ENCODE assay signal across 19 cellular contexts in genomic region chr7:17580141-17580540, GRCh38.
DNase-seq lines count a peak whose midpoint lies in the region; ATAC-seq, FAIRE-seq and TF ChIP-seq lines count a peak whose summit lies in the region.
"Had no signal": no experiment of that assay in that cellular context is flagged by ENCODE, and none has a peak within 500 bp of the region (broad histone marks: within the 10 kb centered on the region; RNA-seq: fewer than 3 reads in every experiment).

No MANE protein-coding gene starts in this region.

- no peak overlapping the region for H3K4me3 Mint-ChIP-seq in activated CD8-positive, alpha-beta memory T cell treated with anti-CD3 and anti-CD28 coated beads, Interleukin-2, amount 10 ng/mL, durations not matched to agents 7 days and 5 days

- FAIRE-seq in keratinocyte (lab: Jason Lieb, UNC) (peak; percentile 34), small intestine (lab: Jason Lieb, UNC) (no peak)
- FAIRE-seq: GM19239 had no signal

- H3K27ac ChIP-seq in mammary epithelial cell (ENCODE audit: insufficient read depth, low read depth, low read length): peak overlapping the region; percentile 6
- H3K27ac ChIP-seq in keratinocyte (ENCODE audit: control insufficient read depth, insufficient read depth, low read length): no peak overlapping the region
- no peak overlapping the region for H3K27ac ChIP-seq in small intestine (ENCODE audit: low read depth in 1 of 2, low read length in 1 of 2)
- H3K27ac ChIP-seq in lower lobe of right lung: no peak overlapping the region
- H3K27ac ChIP-seq: BLaER1, colonic mucosa, KMS-11, psoas muscle had no signal

- H3K4me1 Mint-ChIP-seq in activated CD8-positive, alpha-beta memory T cell treated with anti-CD3 and anti-CD28 coated beads, Interleukin-2, amount 10 ng/mL, durations not matched to agents 7 days and 5 days: no peaks in the 10 kb centered on the region

- TF ChIP-seq CTCF in AG04449 (IDR thresholded peaks at IDR 0.05; ENCODE audit: insufficient read depth, low read length, missing control alignments) (no peak), HFF-Myc (IDR thresholded peaks at IDR 0.05; ENCODE audit: low read depth, low read length, missing control alignments) (no peak), mammary epithelial cell (conservative IDR thresholded peaks at IDR 0.05 in 1 of 2, IDR thresholded peaks at IDR 0.05 in 1 of 2; ENCODE audit: extremely low read depth in 1 of 2, insufficient read depth in 1 of 2, low read depth in 1 of 2, low read length in 2 of 2) (no peak), keratinocyte (optimal IDR thresholded peaks at IDR 0.05 in 1 of 3, IDR thresholded peaks at IDR 0.05 in 1 of 3, conservative IDR thresholded peaks at IDR 0.05 in 1 of 3; ENCODE audit: extremely low read depth in 1 of 3, insufficient read depth in 2 of 3, low read length in 3 of 3) (no peak), lower lobe of right lung (IDR thresholded peaks at IDR 0.05) (no peak)

- no peaks in the 10 kb centered on the region for H3K36me3 Mint-ChIP-seq in activated CD8-positive, alpha-beta memory T cell treated with anti-CD3 and anti-CD28 coated beads, Interleukin-2, amount 10 ng/mL, durations not matched to agents 7 days and 5 days

- H3K79me2 ChIP-seq in mammary epithelial cell (ENCODE audit: insufficient read depth, low read length): no peaks in the 10 kb centered on the region
- no peaks in the 10 kb centered on the region for H3K79me2 ChIP-seq in keratinocyte (ENCODE audit: control insufficient read depth, insufficient read depth, low read length)

- ATAC-seq in HG03139 (IDR thresholded peaks at IDR 0.05; ENCODE audit: unreplicated experiment): no peak
- ATAC-seq in activated CD8-positive, alpha-beta memory T cell treated with anti-CD3 and anti-CD28 coated beads, Interleukin-2, amount 10 ng/mL, durations not matched to agents 7 days and 5 days: no peak
- ATAC-seq in lower lobe of right lung: no peak
- ATAC-seq: activated naive CD4-positive, alpha-beta T cell treated with anti-CD3 and anti-CD28 coated beads, Interleukin-2, amount 50 U/mL, for 72 hours; psoas muscle had no signal

- 3% methylated on average over 3 of the region's 3 CpGs for WGBS in mammary epithelial cell (ENCODE audit: low coverage, missing lambda C conversion rate)
- 79 to 99% (median 88%) methylated on average over 3 of the region's 3 CpGs for WGBS in small intestine, 3 donors

- H3K4me1 ChIP-seq in mammary epithelial cell (ENCODE audit: insufficient read depth, low read length) (peaks cover 15% of the 10 kb centered on the region), keratinocyte (ENCODE audit: control insufficient read depth, extremely low read depth, insufficient read depth, low read length) (peaks cover 22% of the 10 kb centered on the region), small intestine (ENCODE audit: control insufficient read depth in 2 of 2, insufficient read depth in 1 of 2, low read depth in 1 of 2, low read length in 1 of 2) (no peaks in the 10 kb centered on the region), lower lobe of right lung (no peaks in the 10 kb centered on the region)
- H3K4me1 ChIP-seq: colonic mucosa, psoas muscle, uterus had no signal

- no peaks in the 10 kb centered on the region for H3K27me3 ChIP-seq in mammary epithelial cell (ENCODE audit: insufficient read depth, low read length)
- no peaks in the 10 kb centered on the region for H3K27me3 ChIP-seq in keratinocyte (ENCODE audit: control insufficient read depth, extremely low read depth, insufficient read depth, low read length)
- H3K27me3 ChIP-seq in small intestine (ENCODE audit: control insufficient read depth in 2 of 2, insufficient read depth in 2 of 2, low read length in 2 of 2): no peaks in the 10 kb centered on the region
- H3K27me3 ChIP-seq in lower lobe of right lung (ENCODE audit: low read depth): no peaks in the 10 kb centered on the region
- H3K27me3 ChIP-seq: BLaER1, colonic mucosa, uterus had no signal

- H3K9me3 ChIP-seq in mammary epithelial cell (replicated peaks; ENCODE audit: insufficient read depth, low read length) (no peaks in the 10 kb centered on the region), keratinocyte (ENCODE audit: control insufficient read depth, low read depth, low read length) (peaks cover 2% of the 10 kb centered on the region), small intestine (ENCODE audit: control insufficient read depth, low read depth) (no peaks in the 10 kb centered on the region), lower lobe of right lung (peaks cover 17% of the 10 kb centered on the region)
- H3K9me3 ChIP-seq: colonic mucosa, uterus had no signal

- H3K9ac ChIP-seq in mammary epithelial cell (ENCODE audit: insufficient read depth, low read length) (no peak overlapping the region), keratinocyte (ENCODE audit: control insufficient read depth, extremely low read depth, insufficient read depth, low read length) (no peak overlapping the region)
- H3K9ac ChIP-seq: BLaER1, KMS-11 had no signal

- in situ Hi-C loops in mammary epithelial cell (cut with MboI; ENCODE audit: low sequenced_read_pairs in 2 of 2): no loop called here

- H4K20me1 ChIP-seq in mammary epithelial cell (ENCODE audit: insufficient read depth, low read length) (no peaks in the 10 kb centered on the region), keratinocyte (ENCODE audit: control insufficient read depth, extremely low read depth, insufficient read depth, low read length) (no peaks in the 10 kb centered on the region)
- H4K20me1 ChIP-seq: BLaER1 had no signal

- peaks cover 5% of the 10 kb centered on the region for H3K9me3 Mint-ChIP-seq in activated CD8-positive, alpha-beta memory T cell treated with anti-CD3 and anti-CD28 coated beads, Interleukin-2, amount 10 ng/mL, durations not matched to agents 7 days and 5 days (ENCODE audit: low read depth)

- BruUV-seq in mammary epithelial cell (replicated peaks; lab: Mats Ljungman, UMichigan): no TSS peak

- H3K27ac Mint-ChIP-seq in activated CD8-positive, alpha-beta memory T cell treated with anti-CD3 and anti-CD28 coated beads, Interleukin-2, amount 10 ng/mL, durations not matched to agents 7 days and 5 days: no peak overlapping the region
- H3K27ac Mint-ChIP-seq: activated naive CD4-positive, alpha-beta T cell treated with anti-CD3 and anti-CD28 coated beads, Interleukin-2, amount 50 U/mL, for 72 hours had no signal

- dilution Hi-C loops in mammary epithelial cell (cut with HindIII; ENCODE audit: low sequenced_read_pairs) (loop anchor here (5.0 kb wide), 1 partner anchor 82 kb away; no protein-coding TSS in a partner anchor), keratinocyte (cut with MboI; ENCODE audit: extremely low pct_ligation_motif_present, low sequenced_read_pairs) (no loop called here)

- CTCF ChIA-PET in AG04449 (lab: Yijun Ruan, JAX): no interaction called here
- CTCF ChIA-PET in mammary epithelial cell (lab: Charles Lee; ENCODE audit: low non-redundant PET): no interaction called here
- CTCF ChIA-PET in activated CD8-positive, alpha-beta memory T cell treated with anti-CD3 and anti-CD28 coated beads, Interleukin-2, amount 10 ng/mL, durations not matched to agents 7 days and 5 days (lab: Charles Lee): no interaction called here

- no peak overlapping the region for H3K4me3 ChIP-seq in AG04449 (ENCODE audit: low read depth, low read length)
- no peak overlapping the region for H3K4me3 ChIP-seq in HFF-Myc (replicated peaks; ENCODE audit: low read depth, low read length)
- H3K4me3 ChIP-seq in mammary epithelial cell (replicated peaks in 1 of 3; ENCODE audit: insufficient read depth in 1 of 3, low read depth in 2 of 3, low read length in 3 of 3): no peak overlapping the region
- no peak overlapping the region for H3K4me3 ChIP-seq in keratinocyte (ENCODE audit: control insufficient read depth in 2 of 3, extremely low read depth in 1 of 3, insufficient read depth in 2 of 3, low read depth in 1 of 3, low read length in 3 of 3)
- H3K4me3 ChIP-seq in small intestine (ENCODE audit: low read depth in 1 of 2, low read length in 2 of 2): no peak overlapping the region
- no peak overlapping the region for H3K4me3 ChIP-seq in lower lobe of right lung
- H3K4me3 ChIP-seq: BLaER1, colonic mucosa, psoas muscle, uterus had no signal

- DNase-seq in AG04449 (ENCODE audit: low read depth, low spot score) (peak; percentile 53), HFF-Myc (ENCODE audit: extremely low read depth, low read depth) (peak; percentile 43), mammary epithelial cell (peak; percentile 86), keratinocyte (ENCODE audit: low read depth, low spot score) (no peak), small intestine (no peak), lower lobe of right lung (no peak)
- DNase-seq in activated CD8-positive, alpha-beta memory T cell treated with anti-CD3 and anti-CD28 coated beads, Interleukin-2, amount 10 ng/mL, durations not matched to agents 7 days and 5 days: no peak
- DNase-seq: colonic mucosa, DND-41, NCI-H187, NCI-H526, psoas muscle, SHP77 treated with DMSO at 0.1 percent for 48 hours, uterus had no signal

- peak overlapping the region; percentile 15 for H3K4me2 ChIP-seq in mammary epithelial cell (ENCODE audit: insufficient read depth, low read depth, low read length)
- no peak overlapping the region for H3K4me2 ChIP-seq in keratinocyte (ENCODE audit: control insufficient read depth, extremely low read depth, insufficient read depth, low read depth, low read length)
- H3K4me2 ChIP-seq: BLaER1, KMS-11 had no signal

- peaks cover 23% of the 10 kb centered on the region for H3K27me3 Mint-ChIP-seq in activated CD8-positive, alpha-beta memory T cell treated with anti-CD3 and anti-CD28 coated beads, Interleukin-2, amount 10 ng/mL, durations not matched to agents 7 days and 5 days

- H2AFZ ChIP-seq in mammary epithelial cell (ENCODE audit: low read depth, low read length): no peak overlapping the region
- H2AFZ ChIP-seq in keratinocyte (ENCODE audit: control insufficient read depth, low read length): no peak overlapping the region

- H3K36me3 ChIP-seq in mammary epithelial cell (ENCODE audit: insufficient read depth, low read length): no peaks in the 10 kb centered on the region
- H3K36me3 ChIP-seq in keratinocyte (ENCODE audit: control insufficient read depth in 2 of 2, extremely low read depth in 1 of 2, insufficient read depth in 2 of 2, low read length in 2 of 2): no peaks in the 10 kb centered on the region
- H3K36me3 ChIP-seq in small intestine (ENCODE audit: control insufficient read depth in 2 of 2, insufficient read depth in 2 of 2, low read length in 2 of 2): no peaks in the 10 kb centered on the region
- no peaks in the 10 kb centered on the region for H3K36me3 ChIP-seq in lower lobe of right lung
- H3K36me3 ChIP-seq: BLaER1, colonic mucosa, uterus had no signal

- POLR2A ChIA-PET in AG04449 (lab: Yijun Ruan, JAX): no interaction called here

- H3K9me1 ChIP-seq in keratinocyte (ENCODE audit: control insufficient read depth, extremely low read depth, insufficient read depth, low read length): no peaks in the 10 kb centered on the region

- intact Hi-C loops in mammary epithelial cell (cut with micrococcal nuclease) (no loop called here), lower lobe of right lung (cut with DNase I) (no loop called here)

Comparison
In these comparisons a context has a peak if more than half of its experiments do, and no peak if none do; other contexts are left out.
1. DNase-seq: peak in AG04449 (single experiment), HFF-Myc (single experiment) and mammary epithelial cell (single experiment); none in keratinocyte (single experiment), activated CD8-positive, alpha-beta memory T cell treated with anti-CD3 and anti-CD28 coated beads, Interleukin-2, amount 10 ng/mL, durations not matched to agents 7 days and 5 days (single experiment), small intestine (single experiment) and lower lobe of right lung (single experiment).